Comparison of ENCODE assay signal across 8 cellular contexts in the genomic region with DNA sequence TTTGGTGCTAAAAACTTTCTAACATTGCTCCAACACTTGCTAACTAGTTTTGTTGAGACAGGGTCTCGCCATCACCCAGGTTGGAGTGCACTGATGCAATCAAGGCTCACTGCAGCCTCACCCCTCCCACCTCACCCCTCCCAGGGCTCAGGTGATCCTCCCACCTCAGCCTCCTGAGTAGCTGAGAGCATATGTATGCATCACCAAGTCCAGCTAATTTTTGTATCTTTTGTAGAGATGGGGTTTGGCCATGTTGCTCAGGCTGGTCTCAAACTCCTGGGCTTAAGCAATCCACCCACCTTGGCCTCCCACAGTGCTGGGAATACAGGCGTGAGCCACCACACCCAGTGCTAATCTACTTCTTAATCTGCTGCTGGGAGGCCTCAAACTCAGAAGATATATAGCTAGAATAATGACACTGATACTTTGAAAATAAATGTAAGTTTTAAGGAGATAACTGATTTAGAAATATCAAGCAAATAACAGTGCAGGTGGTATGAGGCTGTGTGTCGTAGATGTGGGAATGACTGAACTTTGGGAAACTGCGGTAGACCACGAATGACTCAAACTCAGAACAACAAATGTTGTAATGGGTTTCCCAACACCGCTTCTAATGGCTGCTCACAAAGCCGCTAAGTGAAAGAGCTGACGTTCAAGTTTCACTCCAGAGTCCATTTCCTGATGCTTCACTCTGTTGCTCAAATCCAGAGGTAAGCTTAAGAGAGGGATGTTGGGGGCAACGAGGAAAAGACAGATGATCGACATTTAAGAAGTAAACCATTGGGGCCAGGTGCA. TPM values are rescaled to one million over a fixed set of nuclear protein-coding genes. Genes with fewer than 3 reads are reported as not detected.
DNase-seq lines count a peak whose midpoint lies in the region; ATAC-seq, FAIRE-seq and TF ChIP-seq lines count a peak whose summit lies in the region.

No MANE protein-coding gene starts in this region.

- ATAC-seq in HG02938 (IDR thresholded peaks at IDR 0.05; ENCODE audit: unreplicated experiment): peak; percentile 73

- H3K4me3 ChIP-seq in keratinocyte (ENCODE audit: control insufficient read depth in 2 of 3, extremely low read depth in 1 of 3, insufficient read depth in 2 of 3, low read depth in 1 of 3, low read length in 3 of 3) (no peak overlapping the region), OCI-LY7 (ENCODE audit: low read depth, low read length, poor library complexity, severe bottlenecking) (no peak overlapping the region)

- DNase-seq in activated CD4-positive, alpha-beta T cell treated with anti-CD3 and anti-CD28 coated beads for 48 hours: peak; percentile 70
- no peak for DNase-seq in activated CD4-positive, alpha-beta T cell treated with anti-CD3 and anti-CD28 coated beads for 1 hour
- peak; percentile 16 for DNase-seq in SKM-1 (lab: John Stamatoyannopoulos, UW; ENCODE audit: unreplicated experiment)
- no peak for DNase-seq in keratinocyte (ENCODE audit: low read depth, low spot score)
- DNase-seq in KG1 (lab: John Stamatoyannopoulos, UW): no peak
- DNase-seq in OCI-LY7 (ENCODE audit: low spot score): no peak
- no peak for DNase-seq in nucleus accumbens (lab: John Stamatoyannopoulos, UW)

- TF ChIP-seq CTCF in keratinocyte (optimal IDR thresholded peaks at IDR 0.05 in 1 of 3, IDR thresholded peaks at IDR 0.05 in 1 of 3, conservative IDR thresholded peaks at IDR 0.05 in 1 of 3; ENCODE audit: extremely low read depth in 1 of 3, insufficient read depth in 2 of 3, low read length in 3 of 3): no peak
- no peak for TF ChIP-seq CTCF in OCI-LY7 (conservative IDR thresholded peaks at IDR 0.05; ENCODE audit: low read length)

- H3K27ac ChIP-seq in keratinocyte (ENCODE audit: control insufficient read depth, insufficient read depth, low read length): peak overlapping the region; percentile 57
- H3K27ac ChIP-seq in OCI-LY7 (ENCODE audit: low read depth, low read length, poor library complexity, severe bottlenecking): no peak overlapping the region

- H3K36me3 ChIP-seq in keratinocyte (ENCODE audit: control insufficient read depth in 2 of 2, extremely low read depth in 1 of 2, insufficient read depth in 2 of 2, low read length in 2 of 2): peaks cover 4 to 5% of the 10 kb centered on the region in 2 experiments
- H3K36me3 ChIP-seq in OCI-LY7 (ENCODE audit: insufficient read depth, low read length): no peaks in the 10 kb centered on the region

- no peak overlapping the region for H3K4me2 ChIP-seq in keratinocyte (ENCODE audit: control insufficient read depth, extremely low read depth, insufficient read depth, low read depth, low read length)
- H3K4me2 ChIP-seq in OCI-LY7 (ENCODE audit: low read length): no peak overlapping the region

- peaks cover 25% of the 10 kb centered on the region for H3K4me1 ChIP-seq in keratinocyte (ENCODE audit: control insufficient read depth, extremely low read depth, insufficient read depth, low read length)
- H3K4me1 ChIP-seq in OCI-LY7 (ENCODE audit: insufficient read depth, low read length, poor library complexity, severe bottlenecking): peaks cover 11% of the 10 kb centered on the region

- POLR2A ChIA-PET in OCI-LY7 (lab: Charles Lee): no interaction called here

- no peak overlapping the region for H2AFZ ChIP-seq in keratinocyte (ENCODE audit: control insufficient read depth, low read length)
- H2AFZ ChIP-seq in OCI-LY7 (ENCODE audit: low read length): no peak overlapping the region

- peak; percentile 76 for FAIRE-seq in keratinocyte (lab: Jason Lieb, UNC)

- no peaks in the 10 kb centered on the region for H3K9me2 ChIP-seq in OCI-LY7 (ENCODE audit: insufficient read depth, low read length)

- CTCF ChIA-PET in OCI-LY7 (lab: Charles Lee; ENCODE audit: unreplicated experiment): interaction anchor here (0.6 kb wide), 1 partner anchor 78 kb away, joined by 3 read pairs; no protein-coding TSS in a partner anchor

- H4K20me1 ChIP-seq in keratinocyte (ENCODE audit: control insufficient read depth, extremely low read depth, insufficient read depth, low read length) (no peaks in the 10 kb centered on the region), OCI-LY7 (ENCODE audit: insufficient read depth, low read length) (no peaks in the 10 kb centered on the region)

- no peak overlapping the region for H3K9ac ChIP-seq in keratinocyte (ENCODE audit: control insufficient read depth, extremely low read depth, insufficient read depth, low read length)

- no peaks in the 10 kb centered on the region for H3K9me1 ChIP-seq in keratinocyte (ENCODE audit: control insufficient read depth, extremely low read depth, insufficient read depth, low read length)

- H3K79me2 ChIP-seq in keratinocyte (ENCODE audit: control insufficient read depth, insufficient read depth, low read length): peaks cover 50% of the 10 kb centered on the region
- no peaks in the 10 kb centered on the region for H3K79me2 ChIP-seq in OCI-LY7 (ENCODE audit: insufficient read depth, low read depth, low read length)

- BruUV-seq in OCI-LY7 (replicated peaks; lab: Mats Ljungman, UMichigan): no TSS peak

- no peaks in the 10 kb centered on the region for H3K27me3 ChIP-seq in keratinocyte (ENCODE audit: control insufficient read depth, extremely low read depth, insufficient read depth, low read length)

- intact Hi-C loops in OCI-LY7 (cut with micrococcal nuclease; ENCODE audit: unreplicated experiment): no loop called here

- H3K9me3 ChIP-seq in keratinocyte (ENCODE audit: control insufficient read depth, low read depth, low read length) (no peaks in the 10 kb centered on the region), OCI-LY7 (ENCODE audit: low read length) (no peaks in the 10 kb centered on the region)

- dilution Hi-C loops in keratinocyte (cut with MboI; ENCODE audit: extremely low pct_ligation_motif_present, low sequenced_read_pairs): no loop called here

RNA-seq across cellular contexts. Expression of gene TMCC3, which starts 10.0 kb away (rescaled TPM):
- polyA plus RNA-seq in keratinocyte: 14.8 to 20.0 TPM (median 18.9 TPM) in 3 replicates
- polyA plus RNA-seq in keratinocyte (2011; ENCODE audit: low read depth): 18.4 TPM
- polyA plus RNA-seq in keratinocyte (2011; cell fraction: cytosol; rRNA removed): 11.2 and 16.9 TPM in 2 replicates
- 18.9 and 20.8 TPM in 2 replicates for polyA plus RNA-seq in keratinocyte (2011; cell fraction: nucleus; rRNA removed)
- 9.0 and 14.8 TPM in 2 replicates for polyA plus RNA-seq in keratinocyte (2012; ENCODE audit: low replicate concordance)
- 13.6 to 31.9 TPM (median 21.9 TPM) in 3 replicates for polyA minus RNA-seq in keratinocyte
- polyA minus RNA-seq in keratinocyte (2011; cell fraction: cytosol; rRNA and poly(A)+ RNA removed): 10.6 TPM
- 16.7 and 35.9 TPM in 2 replicates for polyA minus RNA-seq in keratinocyte (2011; cell fraction: nucleus; rRNA and poly(A)+ RNA removed)
- 5.7 and 6.5 TPM in 2 replicates for total RNA-seq in OCI-LY7 (2014; rRNA removed; shearing (Covaris generic))
- 9.4 and 10.5 TPM in 2 replicates for total RNA-seq in OCI-LY7 (2022)

Comparison
In these comparisons a context has a peak if more than half of its experiments do, and no peak if none do; other contexts are left out.
1. DNase-seq: peak in activated CD4-positive, alpha-beta T cell treated with anti-CD3 and anti-CD28 coated beads for 48 hours (single experiment) and SKM-1 (single experiment); none in activated CD4-positive, alpha-beta T cell treated with anti-CD3 and anti-CD28 coated beads for 1 hour (single experiment), keratinocyte (single experiment), KG1 (single experiment), OCI-LY7 (single experiment) and nucleus accumbens (0 of 56).